In genomic region chr13:93480553-93481106, GRCh38 we compare ENCODE assay signal across 24 cellular contexts.
"Had no signal": no experiment of that assay in that cellular context is flagged by ENCODE, and none has a peak within 500 bp of the region (broad histone marks: within the 10 kb centered on the region; RNA-seq: fewer than 3 reads in every experiment).

No MANE protein-coding gene starts in this region.

- H3K27ac ChIP-seq: dorsolateral prefrontal cortex, esophagus squamous epithelium, foreskin keratinocyte, psoas muscle, skin epidermis, testis, tibial nerve, upper lobe of right lung, vagina had no signal

- H3K27me3 ChIP-seq: dorsolateral prefrontal cortex, esophagus squamous epithelium, foreskin keratinocyte, testis, tibial nerve, upper lobe of right lung, vagina had no signal

- H3K36me3 Mint-ChIP-seq: immature natural killer cell; naive thymus-derived CD4-positive, alpha-beta T cell; stimulated activated naive B cell treated with anti-CD40 and anti-IgM and Interleukin-4, amounts not matched to agents 10 μg/mL and 1 μg/mL and 100 μg/mL, for 72 hours had no signal

- H3K4me3 Mint-ChIP-seq: effector memory CD8-positive, alpha-beta T cell; immature natural killer cell; naive thymus-derived CD4-positive, alpha-beta T cell; nephron progenitor cell; stimulated activated naive B cell treated with anti-CD40 and anti-IgM and Interleukin-4, amounts not matched to agents 10 μg/mL and 1 μg/mL and 100 μg/mL, for 72 hours; stimulated activated naive CD8-positive, alpha-beta T cell treated with anti-CD3 and anti-CD28 coated beads, Interleukin-15, amount 100 ng/mL, for 72 hours had no signal

- H3K27ac Mint-ChIP-seq: effector memory CD8-positive, alpha-beta T cell; immature natural killer cell; naive thymus-derived CD4-positive, alpha-beta T cell; nephron progenitor cell; stimulated activated naive B cell treated with anti-CD40 and anti-IgM and Interleukin-4, amounts not matched to agents 10 μg/mL and 1 μg/mL and 100 μg/mL, for 72 hours; stimulated activated naive CD8-positive, alpha-beta T cell treated with anti-CD3 and anti-CD28 coated beads, Interleukin-15, amount 100 ng/mL, for 72 hours had no signal

- H3K9me3 ChIP-seq: esophagus squamous epithelium, psoas muscle, testis, tibial nerve, upper lobe of right lung, vagina had no signal

- H3K4me3 ChIP-seq: dorsolateral prefrontal cortex, esophagus squamous epithelium, lung, psoas muscle, skin epidermis, testis, tibial nerve, upper lobe of right lung, vagina had no signal

- H3K4me1 Mint-ChIP-seq: immature natural killer cell; naive thymus-derived CD4-positive, alpha-beta T cell; stimulated activated naive B cell treated with anti-CD40 and anti-IgM and Interleukin-4, amounts not matched to agents 10 μg/mL and 1 μg/mL and 100 μg/mL, for 72 hours; stimulated activated naive CD8-positive, alpha-beta T cell treated with anti-CD3 and anti-CD28 coated beads, Interleukin-15, amount 100 ng/mL, for 72 hours had no signal

- DNase-seq: cortex of kidney; dorsolateral prefrontal cortex; effector memory CD8-positive, alpha-beta T cell; esophagus squamous epithelium; immature natural killer cell; left colon; left ventricle myocardium superior; mesenchymal stem cell; midbrain; naive thymus-derived CD4-positive, alpha-beta T cell; nephron progenitor cell; psoas muscle; retina; stimulated activated CD4-positive, alpha-beta T cell treated with anti-CD3 and anti-CD28 coated beads, Interleukin-2, amount 100 ng/mL, for 24 hours; stimulated activated CD4-positive, alpha-beta T cell treated with anti-CD3 and anti-CD28 coated beads, Interleukin-4, amount 100 ng/mL, for 4 hours; stimulated activated naive B cell treated with anti-CD40 and anti-IgM and Interleukin-4, amounts not matched to agents 10 μg/mL and 1 μg/mL and 100 μg/mL, for 72 hours; stimulated activated naive CD8-positive, alpha-beta T cell treated with anti-CD3 and anti-CD28 coated beads, Interleukin-15, amount 100 ng/mL, for 72 hours; testis; upper lobe of right lung had no signal

- H3K9me3 Mint-ChIP-seq: effector memory CD8-positive, alpha-beta T cell; naive thymus-derived CD4-positive, alpha-beta T cell; nephron progenitor cell had no signal

- H3K27me3 Mint-ChIP-seq: effector memory CD8-positive, alpha-beta T cell; naive thymus-derived CD4-positive, alpha-beta T cell; stimulated activated naive B cell treated with anti-CD40 and anti-IgM and Interleukin-4, amounts not matched to agents 10 μg/mL and 1 μg/mL and 100 μg/mL, for 72 hours; stimulated activated naive CD8-positive, alpha-beta T cell treated with anti-CD3 and anti-CD28 coated beads, Interleukin-15, amount 100 ng/mL, for 72 hours had no signal

- H3K4me1 ChIP-seq: esophagus squamous epithelium, foreskin keratinocyte, psoas muscle, testis, tibial nerve, upper lobe of right lung, vagina had no signal

- H3K36me3 ChIP-seq: esophagus squamous epithelium, tibial nerve, upper lobe of right lung, vagina had no signal
